In genomic region chrX:68114573-68115199, GRCh38 we compare ENCODE assay signal across 14 cellular contexts.
DNase-seq lines count a peak whose midpoint lies in the region; ATAC-seq and TF ChIP-seq lines count a peak whose summit lies in the region.
"Had no signal": no experiment of that assay in that cellular context is flagged by ENCODE, and none has a peak within 500 bp of the region (broad histone marks: within the 10 kb centered on the region; RNA-seq: fewer than 3 reads in every experiment).

No MANE protein-coding gene starts in this region.

- DNase-seq in EH (ENCODE audit: low read depth) (peak; percentile 13), NAMALWA (ENCODE audit: low spot score) (peak; percentile 0), amniotic epithelial cell (ENCODE audit: low read depth) (peak; percentile 2), left lung (no peak), NCI-H2107 treated with DMSO at 0.1 percent for 48 hours (lab: John Stamatoyannopoulos, UW; ENCODE audit: unreplicated experiment) (no peak), NCI-H1092 (lab: John Stamatoyannopoulos, UW) (no peak)
- no peak for DNase-seq in activated T-cell treated with anti-CD3 and anti-CD28 coated beads, Interleukin-2, amount 50 U/mL, for 72 hours
- DNase-seq: activated CD4-positive, alpha-beta T cell treated with anti-CD3 and anti-CD28 coated beads for 48 hours; effector memory CD8-positive, alpha-beta T cell; NCI-H1092 treated with DMSO at 0.1 percent for 48 hours; pancreas had no signal

- no peaks in the 10 kb centered on the region for H3K36me3 Mint-ChIP-seq in activated T-cell treated with anti-CD3 and anti-CD28 coated beads, Interleukin-2, amount 50 U/mL, for 72 hours (ENCODE audit: insufficient read depth in 2 of 2)
- H3K36me3 Mint-ChIP-seq: activated naive CD4-positive, alpha-beta T cell treated with anti-CD3 and anti-CD28 coated beads, Interleukin-2, amount 50 U/mL, for 24 hours had no signal

- no peak overlapping the region for H3K27ac ChIP-seq in left lung
- H3K27ac ChIP-seq: pancreas, Peyer's patch had no signal

- no peaks in the 10 kb centered on the region for H3K36me3 ChIP-seq in left lung
- H3K36me3 ChIP-seq: pancreas had no signal

- no peaks in the 10 kb centered on the region for H3K4me1 Mint-ChIP-seq in activated T-cell treated with anti-CD3 and anti-CD28 coated beads, Interleukin-2, amount 50 U/mL, for 72 hours (ENCODE audit: low read depth)
- H3K4me1 Mint-ChIP-seq: activated naive CD4-positive, alpha-beta T cell treated with anti-CD3 and anti-CD28 coated beads, Interleukin-2, amount 50 U/mL, for 24 hours had no signal

- no peak overlapping the region for H3K4me3 Mint-ChIP-seq in activated T-cell treated with anti-CD3 and anti-CD28 coated beads, Interleukin-2, amount 50 U/mL, for 72 hours
- H3K4me3 Mint-ChIP-seq: activated naive CD4-positive, alpha-beta T cell treated with anti-CD3 and anti-CD28 coated beads, Interleukin-2, amount 50 U/mL, for 24 hours; effector memory CD8-positive, alpha-beta T cell had no signal

- no peak for TF ChIP-seq CTCF in left lung (IDR thresholded peaks at IDR 0.05)

- peak; percentile 62 for ATAC-seq in left lung
- ATAC-seq in activated T-cell treated with anti-CD3 and anti-CD28 coated beads, Interleukin-2, amount 50 U/mL, for 72 hours (replicated peaks in 1 of 2), result no peak
- no peak for ATAC-seq in GM21423 (IDR thresholded peaks at IDR 0.05; ENCODE audit: unreplicated experiment)
- ATAC-seq: effector memory CD8-positive, alpha-beta T cell; pancreas had no signal

- no peaks in the 10 kb centered on the region for H3K9me3 ChIP-seq in left lung
- H3K9me3 ChIP-seq: pancreas, Peyer's patch had no signal

- no peak overlapping the region for H3K4me3 ChIP-seq in left lung
- H3K4me3 ChIP-seq: pancreas, Peyer's patch had no signal

- H3K4me1 ChIP-seq in left lung, result no peaks in the 10 kb centered on the region
- H3K4me1 ChIP-seq: pancreas, Peyer's patch had no signal

- no peaks in the 10 kb centered on the region for H3K9me3 Mint-ChIP-seq in activated T-cell treated with anti-CD3 and anti-CD28 coated beads, Interleukin-2, amount 50 U/mL, for 72 hours
- H3K9me3 Mint-ChIP-seq: activated naive CD4-positive, alpha-beta T cell treated with anti-CD3 and anti-CD28 coated beads, Interleukin-2, amount 50 U/mL, for 24 hours; effector memory CD8-positive, alpha-beta T cell had no signal

- H3K27me3 ChIP-seq in left lung, result peaks cover 0 to 4% of the 10 kb centered on the region in 2 donors
- H3K27me3 ChIP-seq: Peyer's patch had no signal

- intact Hi-C loops in left lung (cut with DNase I), result no loop called here

- peaks cover 24% of the 10 kb centered on the region for H3K27me3 Mint-ChIP-seq in activated T-cell treated with anti-CD3 and anti-CD28 coated beads, Interleukin-2, amount 50 U/mL, for 72 hours (ENCODE audit: low read depth)
- H3K27me3 Mint-ChIP-seq: activated naive CD4-positive, alpha-beta T cell treated with anti-CD3 and anti-CD28 coated beads, Interleukin-2, amount 50 U/mL, for 24 hours; effector memory CD8-positive, alpha-beta T cell had no signal

- no peak overlapping the region for H3K27ac Mint-ChIP-seq in activated T-cell treated with anti-CD3 and anti-CD28 coated beads, Interleukin-2, amount 50 U/mL, for 72 hours
- H3K27ac Mint-ChIP-seq: activated naive CD4-positive, alpha-beta T cell treated with anti-CD3 and anti-CD28 coated beads, Interleukin-2, amount 50 U/mL, for 24 hours; effector memory CD8-positive, alpha-beta T cell had no signal

Comparison
In these comparisons a context has a peak if more than half of its experiments do, and no peak if none do; other contexts are left out.
1. DNase-seq: peak in EH (single experiment), NAMALWA (single experiment) and amniotic epithelial cell (single experiment); none in left lung (0 of 2), NCI-H2107 treated with DMSO at 0.1 percent for 48 hours (single experiment), activated T-cell treated with anti-CD3 and anti-CD28 coated beads, Interleukin-2, amount 50 U/mL, for 72 hours (0 of 2) and NCI-H1092 (single experiment).